22 cellular contexts compared by ENCODE assay signal in genomic region chr16:81923296-81923695, GRCh38.
"Had no signal": no experiment of that assay in that cellular context is flagged by ENCODE, and none has a peak within 500 bp of the region (broad histone marks: within the 10 kb centered on the region; RNA-seq: fewer than 3 reads in every experiment).

No MANE protein-coding gene starts in this region.

- H3K27me3 ChIP-seq: neural progenitor cell, suprapubic skin, transverse colon, upper lobe of right lung, uterus had no signal

- H3K4me3 Mint-ChIP-seq: immature natural killer cell; nephron; neural progenitor cell; stimulated activated naive CD8-positive, alpha-beta T cell treated with anti-CD3 and anti-CD28 coated beads, Interleukin-15, amount 100 ng/mL, for 72 hours had no signal

- H3K9me3 Mint-ChIP-seq: immature natural killer cell; stimulated activated naive CD8-positive, alpha-beta T cell treated with anti-CD3 and anti-CD28 coated beads, Interleukin-15, amount 100 ng/mL, for 72 hours had no signal

- H3K4me1 ChIP-seq: neural progenitor cell, psoas muscle, suprapubic skin, transverse colon, uterus had no signal

- H3K36me3 ChIP-seq: neural progenitor cell, transverse colon, uterus had no signal

- H3K27ac ChIP-seq: coronary artery, lower lobe of right lung, neural progenitor cell, psoas muscle, suprapubic skin, transverse colon, upper lobe of right lung, uterus had no signal

- DNase-seq: dermis blood vessel endothelial cell; effector memory CD4-positive, alpha-beta T cell; hypothalamus; immature natural killer cell; left ventricle myocardium superior; lower lobe of right lung; nucleus accumbens; posterior cingulate gyrus; psoas muscle; right cardiac atrium; small intestine; stimulated activated CD4-positive, alpha-beta T cell treated with anti-CD3 and anti-CD28 coated beads, Interleukin-15, amount 100 ng/mL, for 24 hours; stimulated activated CD4-positive, alpha-beta T cell treated with anti-CD3 and anti-CD28 coated beads, Interleukin-2, amount 100 ng/mL, for 48 hours; stimulated activated naive CD4-positive, alpha-beta T cell; stimulated activated naive CD8-positive, alpha-beta T cell treated with anti-CD3 and anti-CD28 coated beads, Interleukin-15, amount 100 ng/mL, for 72 hours; transverse colon; upper lobe of right lung; uterus had no signal

- H3K36me3 Mint-ChIP-seq: neural progenitor cell had no signal

- H3K4me1 Mint-ChIP-seq: nephron; stimulated activated naive CD8-positive, alpha-beta T cell treated with anti-CD3 and anti-CD28 coated beads, Interleukin-15, amount 100 ng/mL, for 72 hours had no signal

- H3K27me3 Mint-ChIP-seq: stimulated activated naive CD8-positive, alpha-beta T cell treated with anti-CD3 and anti-CD28 coated beads, Interleukin-15, amount 100 ng/mL, for 72 hours had no signal

- H3K4me3 ChIP-seq: coronary artery, lower lobe of right lung, neural progenitor cell, psoas muscle, suprapubic skin, transverse colon, upper lobe of right lung, uterus had no signal

- H3K4me2 ChIP-seq: neural progenitor cell had no signal

- H3K9me3 ChIP-seq: lower lobe of right lung, psoas muscle, suprapubic skin, transverse colon, upper lobe of right lung, uterus had no signal

- H2AFZ ChIP-seq: neural progenitor cell had no signal

- H3K9ac ChIP-seq: neural progenitor cell had no signal

- ATAC-seq: left ventricle myocardium superior; lower lobe of right lung; psoas muscle; right cardiac atrium; stimulated activated naive CD8-positive, alpha-beta T cell treated with anti-CD3 and anti-CD28 coated beads, Interleukin-15, amount 100 ng/mL, for 72 hours; upper lobe of right lung had no signal

- H3K27ac Mint-ChIP-seq: nephron; neural progenitor cell; stimulated activated naive CD8-positive, alpha-beta T cell treated with anti-CD3 and anti-CD28 coated beads, Interleukin-15, amount 100 ng/mL, for 72 hours had no signal
